ENCODE assay signal across 2 cellular contexts in the genomic region with DNA sequence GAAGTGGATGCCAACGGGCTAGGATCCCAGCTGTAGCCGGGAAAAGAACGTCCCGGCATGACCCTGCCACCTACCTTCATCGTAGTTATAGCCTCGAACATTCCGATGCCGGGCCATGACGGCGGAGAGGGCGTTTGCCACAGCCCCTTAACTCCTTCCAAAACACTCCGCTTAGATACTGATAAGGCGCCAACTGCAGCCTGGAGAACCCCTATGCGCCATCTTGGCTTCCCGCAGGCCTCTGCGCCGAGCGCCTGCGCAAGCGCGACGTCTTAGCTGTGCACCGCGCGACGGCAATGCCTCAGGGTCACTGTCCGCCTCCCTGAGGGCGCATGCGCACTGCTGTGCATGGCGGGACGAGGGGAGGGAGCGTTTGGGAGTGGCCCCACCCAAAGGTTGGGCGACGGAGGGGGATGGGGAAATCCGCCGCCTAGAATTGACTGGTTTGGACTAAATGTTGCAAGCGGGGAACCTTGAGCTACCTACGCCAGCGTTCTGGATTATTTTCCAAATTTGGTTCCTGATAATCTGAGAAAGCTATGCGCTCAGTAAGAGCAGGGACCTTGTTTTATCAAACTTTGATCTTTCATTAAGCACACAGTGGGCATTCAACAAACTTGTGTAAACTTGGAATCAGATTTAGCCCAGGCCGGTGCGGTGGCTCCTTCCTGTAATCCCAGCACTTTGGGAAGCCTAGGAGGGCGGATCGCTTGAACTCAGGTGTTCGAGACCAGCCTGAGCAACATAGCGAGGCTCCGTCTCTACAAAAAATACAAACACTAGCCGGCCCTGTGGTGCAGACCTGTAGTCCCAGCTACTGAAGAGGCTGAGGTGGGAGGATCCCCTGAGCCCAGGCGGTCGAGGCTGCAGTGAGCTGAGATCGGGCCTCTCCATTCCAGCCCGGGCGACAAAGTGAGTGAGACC.
TF ChIP-seq lines count a peak whose summit lies in the region.

A gene (minus strand): TSS at position 248 of the 924 bp plus-strand sequence. CDS start 131 bp downstream, at position 117.

TF ChIP-seq in HCT116, 20 proteins besides CTCF, POLR2A, EP300 and RAD21 (continued from another document):
- TF ChIP-seq CBX3 (IDR thresholded peaks at IDR 0.05; ENCODE audit: low read depth) (peak; percentile 6; the same call in 1 of the 2 replicates), SP1 (IDR thresholded peaks at IDR 0.05; ENCODE audit: low read depth) (peak; percentile 32; the same call in 1 of the 2 replicates), POLR2AphosphoS5 (IDR thresholded peaks at IDR 0.05; ENCODE audit: low read depth, low read length) (peak; percentile 93), FOSL1 (IDR thresholded peaks at IDR 0.05; ENCODE audit: low read depth) (0 out of 2 replicates have a peak, but pooled peaks have one; percentile 2), EZH2 (IDR thresholded peaks at IDR 0.05) (no peak), ELF1 (IDR thresholded peaks at IDR 0.05; ENCODE audit: borderline replicate concordance, low read depth) (no peak), ZNF274 (IDR thresholded peaks at IDR 0.05; ENCODE audit: low read depth, low read length) (no peak), EZH2phosphoT487 (IDR thresholded peaks at IDR 0.05; ENCODE audit: borderline replicate concordance) (no peak)
- TF ChIP-seq, protein P1, sequence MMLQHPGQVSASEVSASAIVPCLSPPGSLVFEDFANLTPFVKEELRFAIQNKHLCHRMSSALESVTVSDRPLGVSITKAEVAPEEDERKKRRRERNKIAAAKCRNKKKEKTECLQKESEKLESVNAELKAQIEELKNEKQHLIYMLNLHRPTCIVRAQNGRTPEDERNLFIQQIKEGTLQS (IDR thresholded peaks at IDR 0.05): no peak
- TF ChIP-seq, protein P2, sequence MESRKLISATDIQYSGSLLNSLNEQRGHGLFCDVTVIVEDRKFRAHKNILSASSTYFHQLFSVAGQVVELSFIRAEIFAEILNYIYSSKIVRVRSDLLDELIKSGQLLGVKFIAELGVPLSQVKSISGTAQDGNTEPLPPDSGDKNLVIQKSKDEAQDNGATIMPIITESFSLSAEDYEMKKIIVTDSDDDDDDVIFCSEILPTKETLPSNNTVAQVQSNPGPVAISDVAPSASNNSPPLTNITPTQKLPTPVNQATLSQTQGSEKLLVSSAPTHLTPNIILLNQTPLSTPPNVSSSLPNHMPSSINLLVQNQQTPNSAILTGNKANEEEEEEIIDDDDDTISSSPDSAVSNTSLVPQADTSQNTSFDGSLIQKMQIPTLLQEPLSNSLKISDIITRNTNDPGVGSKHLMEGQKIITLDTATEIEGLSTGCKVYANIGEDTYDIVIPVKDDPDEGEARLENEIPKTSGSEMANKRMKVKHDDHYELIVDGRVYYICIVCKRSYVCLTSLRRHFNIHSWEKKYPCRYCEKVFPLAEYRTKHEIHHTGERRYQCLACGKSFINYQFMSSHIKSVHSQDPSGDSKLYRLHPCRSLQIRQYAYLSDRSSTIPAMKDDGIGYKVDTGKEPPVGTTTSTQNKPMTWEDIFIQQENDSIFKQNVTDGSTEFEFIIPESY (IDR thresholded peaks at IDR 0.05; ENCODE audit: extremely low read depth, insufficient replicate concordance, low read length): peak; percentile 43
- TF ChIP-seq, protein P3, sequence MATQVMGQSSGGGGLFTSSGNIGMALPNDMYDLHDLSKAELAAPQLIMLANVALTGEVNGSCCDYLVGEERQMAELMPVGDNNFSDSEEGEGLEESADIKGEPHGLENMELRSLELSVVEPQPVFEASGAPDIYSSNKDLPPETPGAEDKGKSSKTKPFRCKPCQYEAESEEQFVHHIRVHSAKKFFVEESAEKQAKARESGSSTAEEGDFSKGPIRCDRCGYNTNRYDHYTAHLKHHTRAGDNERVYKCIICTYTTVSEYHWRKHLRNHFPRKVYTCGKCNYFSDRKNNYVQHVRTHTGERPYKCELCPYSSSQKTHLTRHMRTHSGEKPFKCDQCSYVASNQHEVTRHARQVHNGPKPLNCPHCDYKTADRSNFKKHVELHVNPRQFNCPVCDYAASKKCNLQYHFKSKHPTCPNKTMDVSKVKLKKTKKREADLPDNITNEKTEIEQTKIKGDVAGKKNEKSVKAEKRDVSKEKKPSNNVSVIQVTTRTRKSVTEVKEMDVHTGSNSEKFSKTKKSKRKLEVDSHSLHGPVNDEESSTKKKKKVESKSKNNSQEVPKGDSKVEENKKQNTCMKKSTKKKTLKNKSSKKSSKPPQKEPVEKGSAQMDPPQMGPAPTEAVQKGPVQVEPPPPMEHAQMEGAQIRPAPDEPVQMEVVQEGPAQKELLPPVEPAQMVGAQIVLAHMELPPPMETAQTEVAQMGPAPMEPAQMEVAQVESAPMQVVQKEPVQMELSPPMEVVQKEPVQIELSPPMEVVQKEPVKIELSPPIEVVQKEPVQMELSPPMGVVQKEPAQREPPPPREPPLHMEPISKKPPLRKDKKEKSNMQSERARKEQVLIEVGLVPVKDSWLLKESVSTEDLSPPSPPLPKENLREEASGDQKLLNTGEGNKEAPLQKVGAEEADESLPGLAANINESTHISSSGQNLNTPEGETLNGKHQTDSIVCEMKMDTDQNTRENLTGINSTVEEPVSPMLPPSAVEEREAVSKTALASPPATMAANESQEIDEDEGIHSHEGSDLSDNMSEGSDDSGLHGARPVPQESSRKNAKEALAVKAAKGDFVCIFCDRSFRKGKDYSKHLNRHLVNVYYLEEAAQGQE (IDR thresholded peaks at IDR 0.05; ENCODE audit: low read depth): no peak
- TF ChIP-seq, protein P4, sequence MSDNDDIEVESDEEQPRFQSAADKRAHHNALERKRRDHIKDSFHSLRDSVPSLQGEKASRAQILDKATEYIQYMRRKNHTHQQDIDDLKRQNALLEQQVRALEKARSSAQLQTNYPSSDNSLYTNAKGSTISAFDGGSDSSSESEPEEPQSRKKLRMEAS (IDR thresholded peaks at IDR 0.05): peak; percentile 46; the same call in 1 of the 2 replicates

TF ChIP-seq in neural cell, 6 proteins besides CTCF, POLR2A, EP300 and RAD21 (continued from another document):
- TF ChIP-seq, protein P3 (IDR thresholded peaks at IDR 0.05; ENCODE audit: borderline replicate concordance): peak; percentile 97
- TF ChIP-seq MXI1 (conservative IDR thresholded peaks at IDR 0.05; ENCODE audit: poor library complexity, severe bottlenecking) (peak; percentile 79), TAF1 (IDR thresholded peaks at IDR 0.05; ENCODE audit: low read depth) (peak; percentile 93), POLR2AphosphoS5 (IDR thresholded peaks at IDR 0.05) (peak; percentile 99)
